In the genomic region with DNA sequence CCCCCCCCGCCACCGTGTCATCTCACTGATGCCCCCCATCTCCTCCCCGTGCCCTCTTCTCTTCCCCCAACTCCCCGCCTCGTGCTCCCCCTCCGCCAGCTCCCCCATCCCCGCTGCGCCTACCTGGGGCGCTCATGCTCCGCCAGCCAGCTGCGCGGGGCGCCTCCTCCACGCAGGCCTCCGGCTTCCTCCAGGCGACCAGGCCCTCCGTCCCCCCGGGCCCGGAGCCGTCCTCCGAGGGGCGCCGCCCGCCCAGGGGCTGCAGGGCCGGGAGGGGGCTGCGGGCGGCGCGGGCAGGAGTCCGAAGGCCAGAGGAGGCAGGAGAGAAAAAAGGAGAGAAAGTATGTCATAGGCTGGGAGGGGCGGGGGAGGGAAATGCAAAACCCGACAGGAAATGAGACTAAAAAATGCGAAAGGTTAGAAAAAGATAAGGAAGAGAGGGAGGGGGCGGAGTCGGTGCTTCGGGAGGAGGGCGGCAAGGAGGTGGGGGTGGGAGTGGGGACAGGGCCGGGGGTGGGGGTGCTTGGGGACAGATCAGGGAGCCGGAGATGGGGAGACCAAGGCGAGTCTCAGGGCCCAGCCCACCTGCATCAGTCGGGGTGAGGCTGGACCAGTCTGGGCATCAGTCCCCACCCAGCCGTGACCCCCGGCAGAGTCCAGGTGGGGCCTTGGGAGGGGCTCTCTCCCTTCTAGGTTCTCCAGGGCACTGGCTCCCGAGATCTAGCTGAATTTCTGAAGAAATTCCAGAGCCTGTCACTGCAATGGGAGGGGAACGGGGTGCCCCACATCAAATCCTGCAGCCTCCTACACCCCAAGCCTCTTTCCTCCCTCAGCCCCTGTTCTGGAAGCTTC, we compare ENCODE assay signal across 9 cellular contexts. TPM values are rescaled to one million over a fixed set of nuclear protein-coding genes. Genes with fewer than 3 reads are reported as not detected.
DNase-seq lines count a peak whose midpoint lies in the region; ATAC-seq and TF ChIP-seq lines count a peak whose summit lies in the region.
"Had no signal": no experiment of that assay in that cellular context is flagged by ENCODE, and none has a peak within 500 bp of the region (broad histone marks: within the 10 kb centered on the region; RNA-seq: fewer than 3 reads in every experiment).

A gene (minus strand): TSS at position 324 of the 852 bp plus-strand sequence. CDS start 85,361 bp downstream, outside the sequence.

- peaks cover 0 to 10% of the 10 kb centered on the region in 2 donors for H3K27me3 ChIP-seq in tibial nerve

- no peak for TF ChIP-seq EP300 in tibial nerve (IDR thresholded peaks at IDR 0.05)

- H3K4me1 ChIP-seq in HEK293 (ENCODE audit: control insufficient read depth, insufficient read depth, low read length) (no peaks in the 10 kb centered on the region), tibial nerve (no peaks in the 10 kb centered on the region)

- no peak for TF ChIP-seq POLR2A in tibial nerve (IDR thresholded peaks at IDR 0.05)

- H3K36me3 Mint-ChIP-seq in CD14-positive monocyte, result no peaks in the 10 kb centered on the region
- H3K36me3 Mint-ChIP-seq in activated B cell treated with CpG ODN at 0.5 μM for 24 hours (ENCODE audit: low read depth), result peaks cover 16% of the 10 kb centered on the region
- peaks cover 23% of the 10 kb centered on the region for H3K36me3 Mint-ChIP-seq in effector memory CD8-positive, alpha-beta T cell (ENCODE audit: insufficient read depth)

- H3K27me3 Mint-ChIP-seq in CD14-positive monocyte (ENCODE audit: low read depth in 3 of 3) (peaks cover 14 to 32% (median 29%) of the 10 kb centered on the region in 3 donors), activated B cell treated with CpG ODN at 0.5 μM for 24 hours (no peaks in the 10 kb centered on the region)
- H3K27me3 Mint-ChIP-seq in effector memory CD8-positive, alpha-beta T cell, result no peaks in the 10 kb centered on the region

- WGBS in tibial nerve, 2 donors, result 9 to 10% methylated on average over 27 to 44 of the region's 45 CpGs

- H3K27ac Mint-ChIP-seq in CD14-positive monocyte (peak within 1 kb of the TSS in 1 of 7 donors; percentile 46), activated B cell treated with CpG ODN at 0.5 μM for 24 hours (peak within 1 kb of the TSS; percentile 96)
- peak within 1 kb of the TSS; percentile 87 to 95 for H3K27ac Mint-ChIP-seq in effector memory CD8-positive, alpha-beta T cell

- POLR2A ChIA-PET in HEK293 (lab: Yijun Ruan, JAX), result no interaction called here
- POLR2A ChIA-PET in activated B cell treated with CpG ODN at 0.5 μM for 24 hours (lab: Charles Lee), result interaction anchor here (0.6 to 4.8 kb wide), 11 partner anchors 20 to 1949 kb away, joined by 3 to 28 read pairs (median 6); no protein-coding TSS in a partner anchor

- CTCF ChIA-PET in HEK293 (lab: Yijun Ruan, JAX) (interaction anchor here (1.4 kb wide), 1 partner anchor 47 kb away, joined by 3 read pairs; no protein-coding TSS in a partner anchor), activated B cell treated with CpG ODN at 0.5 μM for 24 hours (lab: Charles Lee) (no interaction called here)

- H3K36me3 ChIP-seq in HEK293 (ENCODE audit: control insufficient read depth in 2 of 2, insufficient read depth in 1 of 2, low read length in 2 of 2), result no peaks in the 10 kb centered on the region
- no peaks in the 10 kb centered on the region for H3K36me3 ChIP-seq in tibial nerve

- H3K4me3 ChIP-seq in HEK293 (ENCODE audit: low read depth, low read length) (peak within 1 kb of the TSS; percentile 39), tibial nerve (peak within 1 kb of the TSS in 2 of 4 donors; percentile 39 to 55)

- H3K9me3 ChIP-seq in HEK293 (ENCODE audit: control insufficient read depth, insufficient read depth, low read depth, low read length) (no peaks in the 10 kb centered on the region), tibial nerve (peaks cover 0 to 3% (median 0%) of the 10 kb centered on the region in 4 donors)

- TF ChIP-seq CTCF in CD14-positive monocyte (IDR thresholded peaks at IDR 0.05) (no peak), HEK293 (tag by site-specific recombination; IDR thresholded peaks at IDR 0.05) (no peak), activated B cell treated with CpG ODN at 0.5 μM for 24 hours (IDR thresholded peaks at IDR 0.05) (no peak), tibial nerve (IDR thresholded peaks at IDR 0.05) (no peak)

- intact Hi-C loops in CD14-positive monocyte (cut with micrococcal nuclease) (no loop called here), activated B cell treated with CpG ODN at 0.5 μM for 24 hours (cut with micrococcal nuclease) (loop anchor here (1.0 to 10.0 kb wide), 7 partner anchors 24 to 809 kb away; a partner anchor contains a TSS)

- peaks cover 4% of the 10 kb centered on the region for H3K4me1 Mint-ChIP-seq in CD14-positive monocyte
- peaks cover 41% of the 10 kb centered on the region for H3K4me1 Mint-ChIP-seq in activated B cell treated with CpG ODN at 0.5 μM for 24 hours
- peaks cover 35 to 37% of the 10 kb centered on the region in 2 donors for H3K4me1 Mint-ChIP-seq in effector memory CD8-positive, alpha-beta T cell (ENCODE audit: low read depth in 2 of 2)

- peak within 1 kb of the TSS; percentile 61 to 79 for H3K4me3 Mint-ChIP-seq in CD14-positive monocyte
- peak within 1 kb of the TSS; percentile 97 for H3K4me3 Mint-ChIP-seq in activated B cell treated with CpG ODN at 0.5 μM for 24 hours
- peak within 1 kb of the TSS; percentile 94 to 97 for H3K4me3 Mint-ChIP-seq in effector memory CD8-positive, alpha-beta T cell

- H3K9me3 Mint-ChIP-seq in CD14-positive monocyte (peaks cover 0 to 3% (median 0%) of the 10 kb centered on the region in 7 donors), activated B cell treated with CpG ODN at 0.5 μM for 24 hours (no peaks in the 10 kb centered on the region)
- H3K9me3 Mint-ChIP-seq in effector memory CD8-positive, alpha-beta T cell, result no peaks in the 10 kb centered on the region

- ATAC-seq in activated B cell treated with CpG ODN at 0.5 μM for 24 hours (ENCODE audit: low read depth), result peak; percentile 30
- ATAC-seq in effector memory CD8-positive, alpha-beta T cell (replicated peaks), result peak; percentile 60

- no peak within 1 kb of the TSS for H3K27ac ChIP-seq in HEK293 (ENCODE audit: extremely low read depth, low read depth, low read length)
- peak within 1 kb of the TSS in 1 of 4 donors; percentile 82 for H3K27ac ChIP-seq in tibial nerve
- H3K27ac ChIP-seq: epithelial cell of prostate had no signal

- DNase-seq in CD14-positive monocyte (ENCODE audit: low spot score) (no peak), activated B cell treated with CpG ODN at 0.5 μM for 24 hours (peak; percentile 59), tibial nerve (ENCODE audit: low spot score in 2 of 2) (no peak), NCI-H69 (lab: John Stamatoyannopoulos, UW) (no peak), NCI-H345 treated with DMSO at 0.1 percent for 48 hours (lab: John Stamatoyannopoulos, UW; ENCODE audit: unreplicated experiment) (no peak)
- DNase-seq in effector memory CD8-positive, alpha-beta T cell, result peak; percentile 31 to 33 (median 33)
- peak; percentile 25 to 31 for DNase-seq in stimulated activated CD4-positive, alpha-beta T cell treated with anti-CD3 and anti-CD28 coated beads, Interleukin-15, amount 100 ng/mL, for 1 hour (ENCODE audit: low read depth in 1 of 2, low spot score in 1 of 2)

TF ChIP-seq in HEK293, 187 proteins besides CTCF, POLR2A, EP300 and RAD21 (continues in another document):
- TF ChIP-seq TRIM28 (IDR thresholded peaks at IDR 0.05; ENCODE audit: borderline replicate concordance, low read length) (no peak), ZBTB7A (tag by site-specific recombination; IDR thresholded peaks at IDR 0.05; ENCODE audit: low read depth) (no peak), GLI4 (tag by site-specific recombination; IDR thresholded peaks at IDR 0.05) (no peak), ZNF114 (tag by site-specific recombination; IDR thresholded peaks at IDR 0.05) (no peak), ZSCAN23 (tag by site-specific recombination; IDR thresholded peaks at IDR 0.05) (no peak), ZNF521 (tag by site-specific recombination; IDR thresholded peaks at IDR 0.05) (no peak), ZNF169 (tag by site-specific recombination; IDR thresholded peaks at IDR 0.05) (no peak)
- TF ChIP-seq, protein P1, sequence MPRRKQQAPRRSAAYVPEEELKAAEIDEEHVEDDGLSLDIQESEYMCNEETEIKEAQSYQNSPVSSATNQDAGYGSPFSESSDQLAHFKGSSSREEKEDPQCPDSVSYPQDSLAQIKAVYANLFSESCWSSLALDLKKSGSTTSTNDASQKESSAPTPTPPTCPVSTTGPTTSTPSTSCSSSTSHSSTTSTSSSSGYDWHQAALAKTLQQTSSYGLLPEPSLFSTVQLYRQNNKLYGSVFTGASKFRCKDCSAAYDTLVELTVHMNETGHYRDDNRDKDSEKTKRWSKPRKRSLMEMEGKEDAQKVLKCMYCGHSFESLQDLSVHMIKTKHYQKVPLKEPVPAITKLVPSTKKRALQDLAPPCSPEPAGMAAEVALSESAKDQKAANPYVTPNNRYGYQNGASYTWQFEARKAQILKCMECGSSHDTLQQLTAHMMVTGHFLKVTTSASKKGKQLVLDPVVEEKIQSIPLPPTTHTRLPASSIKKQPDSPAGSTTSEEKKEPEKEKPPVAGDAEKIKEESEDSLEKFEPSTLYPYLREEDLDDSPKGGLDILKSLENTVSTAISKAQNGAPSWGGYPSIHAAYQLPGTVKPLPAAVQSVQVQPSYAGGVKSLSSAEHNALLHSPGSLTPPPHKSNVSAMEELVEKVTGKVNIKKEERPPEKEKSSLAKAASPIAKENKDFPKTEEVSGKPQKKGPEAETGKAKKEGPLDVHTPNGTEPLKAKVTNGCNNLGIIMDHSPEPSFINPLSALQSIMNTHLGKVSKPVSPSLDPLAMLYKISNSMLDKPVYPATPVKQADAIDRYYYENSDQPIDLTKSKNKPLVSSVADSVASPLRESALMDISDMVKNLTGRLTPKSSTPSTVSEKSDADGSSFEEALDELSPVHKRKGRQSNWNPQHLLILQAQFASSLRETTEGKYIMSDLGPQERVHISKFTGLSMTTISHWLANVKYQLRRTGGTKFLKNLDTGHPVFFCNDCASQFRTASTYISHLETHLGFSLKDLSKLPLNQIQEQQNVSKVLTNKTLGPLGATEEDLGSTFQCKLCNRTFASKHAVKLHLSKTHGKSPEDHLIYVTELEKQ (tag by site-specific recombination; IDR thresholded peaks at IDR 0.05; ENCODE audit: borderline replicate concordance), result no peak

RNA-seq across cellular contexts. Expression of the gene that starts here (rescaled TPM):
- polyA plus RNA-seq in CD14-positive monocyte, result under 1 TPM in 1 of 2 donors, not detected in 1; 0.04 TPM
- total RNA-seq in activated B cell treated with CpG ODN at 0.5 μM for 24 hours, result 107 and 114 TPM in 2 replicates
- 1 to 10 TPM; 2.0 to 4.8 (median 3.1) TPM for total RNA-seq in tibial nerve

Comparison
In these comparisons a context has a peak if more than half of its experiments do, and no peak if none do; other contexts are left out.
1. RNA of the gene that starts here (total RNA-seq): 107 to 114 TPM in activated B cell treated with CpG ODN at 0.5 μM for 24 hours; 2.0 to 4.8 TPM in tibial nerve; every median in the first group is over 10 times any median in the second.
2. DNase-seq: peak in activated B cell treated with CpG ODN at 0.5 μM for 24 hours (single experiment), effector memory CD8-positive, alpha-beta T cell (3 of 3) and stimulated activated CD4-positive, alpha-beta T cell treated with anti-CD3 and anti-CD28 coated beads, Interleukin-15, amount 100 ng/mL, for 1 hour (2 of 2); none in CD14-positive monocyte (single experiment), tibial nerve (0 of 2), NCI-H69 (single experiment) and NCI-H345 treated with DMSO at 0.1 percent for 48 hours (single experiment).
3. Peak in every context shown above with its lines, with median percentiles within 50 percentile points of each other: H3K4me3 Mint-ChIP-seq.